ENCODE assay signal across 16 cellular contexts in the genomic region with DNA sequence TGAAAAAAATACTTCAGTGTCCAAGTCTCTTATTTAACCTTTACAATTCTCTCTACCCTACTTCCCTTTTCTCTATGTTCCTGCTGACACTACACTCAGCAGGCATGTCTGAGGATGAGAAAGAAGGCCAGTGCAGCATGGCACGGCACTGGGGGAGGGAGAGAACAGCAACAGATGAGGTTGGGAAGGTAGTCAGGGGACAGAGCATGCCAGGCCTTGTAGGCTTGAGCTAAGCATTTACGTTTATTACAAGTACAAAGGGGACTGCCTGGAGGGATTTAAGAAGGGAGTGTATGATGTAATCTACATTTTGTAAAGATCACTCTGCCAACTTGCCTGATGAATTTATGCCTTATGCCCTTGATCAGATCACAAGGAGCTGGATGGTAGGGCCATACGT.
"Had no signal": no experiment of that assay in that cellular context is flagged by ENCODE, and none has a peak within 500 bp of the region (broad histone marks: within the 10 kb centered on the region; RNA-seq: fewer than 3 reads in every experiment).

No MANE protein-coding gene starts in this region.

- H3K4me1 ChIP-seq: esophagus muscularis mucosa, tibial nerve had no signal

- H3K4me3 ChIP-seq: esophagus muscularis mucosa, ovary, sigmoid colon, tibial nerve, vagina had no signal

- ATAC-seq: activated CD8-positive, alpha-beta memory T cell treated with anti-CD3 and anti-CD28 coated beads, Interleukin-2, amount 10 ng/mL, durations not matched to agents 7 days and 5 days; stimulated activated naive B cell treated with anti-CD40 and anti-IgM and Interleukin-4, amounts not matched to agents 10 μg/mL and 1 μg/mL and 100 μg/mL, for 72 hours had no signal

- H3K4me1 Mint-ChIP-seq: activated CD8-positive, alpha-beta memory T cell treated with anti-CD3 and anti-CD28 coated beads, Interleukin-2, amount 10 ng/mL, durations not matched to agents 7 days and 5 days; activated naive CD4-positive, alpha-beta T cell treated with anti-CD3 and anti-CD28 coated beads, Interleukin-2, amount 50 U/mL, for 24 hours; memory B cell; stimulated activated naive B cell treated with anti-CD40 and anti-IgM and Interleukin-4, amounts not matched to agents 10 μg/mL and 1 μg/mL and 100 μg/mL, for 72 hours had no signal

- H3K36me3 ChIP-seq: esophagus muscularis mucosa, ovary, sigmoid colon, tibial nerve, vagina had no signal

- H3K4me3 Mint-ChIP-seq: activated CD8-positive, alpha-beta memory T cell treated with anti-CD3 and anti-CD28 coated beads, Interleukin-2, amount 10 ng/mL, durations not matched to agents 7 days and 5 days; activated naive CD4-positive, alpha-beta T cell treated with anti-CD3 and anti-CD28 coated beads, Interleukin-2, amount 50 U/mL, for 24 hours; activated T-cell treated with anti-CD3 and anti-CD28 coated beads, Interleukin-2, amount 50 U/mL, for 24 hours; memory B cell; neural crest cell; stimulated activated naive B cell treated with anti-CD40 and anti-IgM and Interleukin-4, amounts not matched to agents 10 μg/mL and 1 μg/mL and 100 μg/mL, for 72 hours had no signal

- H3K27me3 Mint-ChIP-seq: activated CD8-positive, alpha-beta memory T cell treated with anti-CD3 and anti-CD28 coated beads, Interleukin-2, amount 10 ng/mL, durations not matched to agents 7 days and 5 days; activated naive CD4-positive, alpha-beta T cell treated with anti-CD3 and anti-CD28 coated beads, Interleukin-2, amount 50 U/mL, for 24 hours had no signal

- H3K36me3 Mint-ChIP-seq: activated CD8-positive, alpha-beta memory T cell treated with anti-CD3 and anti-CD28 coated beads, Interleukin-2, amount 10 ng/mL, durations not matched to agents 7 days and 5 days; activated naive CD4-positive, alpha-beta T cell treated with anti-CD3 and anti-CD28 coated beads, Interleukin-2, amount 50 U/mL, for 24 hours; memory B cell; stimulated activated naive B cell treated with anti-CD40 and anti-IgM and Interleukin-4, amounts not matched to agents 10 μg/mL and 1 μg/mL and 100 μg/mL, for 72 hours had no signal

- H3K27ac Mint-ChIP-seq: activated CD8-positive, alpha-beta memory T cell treated with anti-CD3 and anti-CD28 coated beads, Interleukin-2, amount 10 ng/mL, durations not matched to agents 7 days and 5 days; activated naive CD4-positive, alpha-beta T cell treated with anti-CD3 and anti-CD28 coated beads, Interleukin-2, amount 50 U/mL, for 24 hours; activated T-cell treated with anti-CD3 and anti-CD28 coated beads, Interleukin-2, amount 50 U/mL, for 24 hours; memory B cell; stimulated activated naive B cell treated with anti-CD40 and anti-IgM and Interleukin-4, amounts not matched to agents 10 μg/mL and 1 μg/mL and 100 μg/mL, for 72 hours had no signal

- H3K27ac ChIP-seq: esophagus muscularis mucosa, ovary, sigmoid colon, tibial nerve, vagina had no signal

- H3K27me3 ChIP-seq: esophagus muscularis mucosa, ovary, sigmoid colon, tibial nerve, vagina had no signal

- H3K9me3 ChIP-seq: esophagus muscularis mucosa, ovary, sigmoid colon, tibial nerve, vagina had no signal

- DNase-seq: activated CD4-positive, alpha-beta T cell treated with anti-CD3 and anti-CD28 coated beads, Interleukin-2, amount 50 U/mL, for 48 hours; activated CD4-positive, CD25-positive, alpha-beta regulatory T cell treated with anti-CD3 and anti-CD28 coated beads, Interleukin-2, amount 50 U/mL, for 72 hours; activated CD8-positive, alpha-beta memory T cell treated with anti-CD3 and anti-CD28 coated beads, Interleukin-2, amount 10 ng/mL, durations not matched to agents 7 days and 5 days; activated effector memory CD4-positive, alpha-beta T cell treated with Interleukin-2 at 50 U/mL for 16 hours; activated T-cell treated with anti-CD3 and anti-CD28 coated beads, Interleukin-2, amount 50 U/mL, for 24 hours; dermis blood vessel endothelial cell; ovary; sigmoid colon; stimulated activated CD4-positive, alpha-beta T cell treated with anti-CD3 and anti-CD28 coated beads, Interleukin-2, amount 100 ng/mL, for 24 hours; stimulated activated naive B cell treated with anti-CD40 and anti-IgM and Interleukin-4, amounts not matched to agents 10 μg/mL and 1 μg/mL and 100 μg/mL, for 72 hours had no signal

- H3K9me3 Mint-ChIP-seq: activated naive CD4-positive, alpha-beta T cell treated with anti-CD3 and anti-CD28 coated beads, Interleukin-2, amount 50 U/mL, for 24 hours; activated T-cell treated with anti-CD3 and anti-CD28 coated beads, Interleukin-2, amount 50 U/mL, for 24 hours; memory B cell had no signal
